Comparison of ENCODE assay signal across 12 cellular contexts in the genomic region with DNA sequence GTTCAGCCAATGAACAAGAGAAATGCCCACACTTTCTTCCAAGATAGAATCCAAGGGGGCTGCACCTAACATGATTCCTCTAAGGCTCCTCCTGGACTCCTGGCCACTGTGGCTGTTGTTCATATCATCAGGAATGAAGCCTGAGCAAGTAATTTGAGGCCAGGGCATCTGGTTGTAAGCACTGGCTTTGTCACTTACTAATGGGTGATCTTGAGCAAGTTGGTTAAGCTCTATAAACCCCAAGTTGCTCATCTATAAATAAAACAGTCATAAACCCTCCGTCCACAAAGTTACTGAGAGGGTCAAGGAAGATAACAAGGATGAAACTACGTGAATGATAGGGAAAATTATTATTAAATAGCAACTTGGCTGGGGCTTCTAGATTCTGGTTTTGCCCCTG. TPM values are rescaled to one million over a fixed set of nuclear protein-coding genes. Genes with fewer than 3 reads are reported as not detected.
DNase-seq lines count a peak whose midpoint lies in the region; ATAC-seq and TF ChIP-seq lines count a peak whose summit lies in the region.
"Had no signal": no experiment of that assay in that cellular context is flagged by ENCODE, and none has a peak within 500 bp of the region (broad histone marks: within the 10 kb centered on the region; RNA-seq: fewer than 3 reads in every experiment).

No MANE protein-coding gene starts in this region.

- TF ChIP-seq CTCF in choroid plexus epithelial cell (conservative IDR thresholded peaks at IDR 0.05; ENCODE audit: low read depth, low read length) (no peak), liver (IDR thresholded peaks at IDR 0.05; ENCODE audit: low read depth, low read length, missing input control) (no peak)

- TF ChIP-seq RAD21 in liver (IDR thresholded peaks at IDR 0.05) = no peak

- no peak overlapping the region for H3K9ac ChIP-seq in liver (ENCODE audit: low read depth in 1 of 2, low read length in 2 of 2)
- H3K9ac ChIP-seq: BLaER1 treated with 17β-estradiol and CSF1 and Interleukin-3, amounts not matched to agents 10 nM and 100 nM had no signal

- peak overlapping the region; percentile 17 to 43 for H3K27ac ChIP-seq in liver (ENCODE audit: low read depth in 1 of 2, low read length in 2 of 2)
- peak overlapping the region in 15 of 21 experiments; percentile 1 to 73 (median 48) for H3K27ac ChIP-seq in skin epidermis
- H3K27ac ChIP-seq: BLaER1 treated with 17β-estradiol and CSF1 and Interleukin-3, amounts not matched to agents 10 nM and 100 nM; HL-60; WERI-Rb-1 had no signal

- H3K36me3 ChIP-seq in liver (ENCODE audit: control insufficient read depth in 4 of 4, insufficient read depth in 3 of 4, low read depth in 1 of 4, low read length in 3 of 4) = no peaks in the 10 kb centered on the region
- H3K36me3 ChIP-seq: BLaER1 treated with 17β-estradiol and CSF1 and Interleukin-3, amounts not matched to agents 10 nM and 100 nM; WERI-Rb-1 had no signal

- DNase-seq in GM04503 (ENCODE audit: low read depth) (peak; percentile 37), choroid plexus epithelial cell (ENCODE audit: low read depth) (peak; percentile 36), ACHN (no peak), NCI-H2171 (lab: John Stamatoyannopoulos, UW) (no peak)
- no peak for DNase-seq in activated CD4-positive, alpha-beta T cell treated with anti-CD3 and anti-CD28 coated beads for 48 hours
- DNase-seq: activated T-cell treated with anti-CD3 and anti-CD28 coated beads for 4 hours, WERI-Rb-1 had no signal

- H3K4me1 ChIP-seq in liver (ENCODE audit: control insufficient read depth in 4 of 4, insufficient read depth in 4 of 4, low read length in 3 of 4) = no peaks in the 10 kb centered on the region

- no peaks in the 10 kb centered on the region for H3K27me3 ChIP-seq in liver (ENCODE audit: control insufficient read depth in 4 of 4, insufficient read depth in 4 of 4, low read length in 3 of 4)
- H3K27me3 ChIP-seq: BLaER1 treated with 17β-estradiol and CSF1 and Interleukin-3, amounts not matched to agents 10 nM and 100 nM had no signal

- in situ Hi-C loops in ACHN (cut with HindIII; ENCODE audit: low pct_ligation_motif_present, low pct_unique_long_range_greater_than_20kb, low sequenced_read_pairs) = no loop called here

- WGBS in liver = 72% methylated on average over 2 of the region's 2 CpGs

- H3K4me3 ChIP-seq in choroid plexus epithelial cell (ENCODE audit: low read depth, low read length) (no peak overlapping the region), liver (ENCODE audit: low read depth in 1 of 3, low read length in 3 of 3) (no peak overlapping the region), skin epidermis (no peak overlapping the region)
- H3K4me3 ChIP-seq: BLaER1 treated with 17β-estradiol and CSF1 and Interleukin-3, amounts not matched to agents 10 nM and 100 nM had no signal

- no peak for ATAC-seq in GM21576 (IDR thresholded peaks at IDR 0.05; ENCODE audit: unreplicated experiment)

- no peaks in the 10 kb centered on the region for H3K9me3 ChIP-seq in liver (ENCODE audit: control insufficient read depth in 4 of 4, low read length in 3 of 4)
- H3K9me3 ChIP-seq: BLaER1 treated with 17β-estradiol and CSF1 and Interleukin-3, amounts not matched to agents 10 nM and 100 nM had no signal

TF ChIP-seq in liver, 16 proteins besides CTCF, POLR2A, EP300 and RAD21:
- TF ChIP-seq, protein P1, sequence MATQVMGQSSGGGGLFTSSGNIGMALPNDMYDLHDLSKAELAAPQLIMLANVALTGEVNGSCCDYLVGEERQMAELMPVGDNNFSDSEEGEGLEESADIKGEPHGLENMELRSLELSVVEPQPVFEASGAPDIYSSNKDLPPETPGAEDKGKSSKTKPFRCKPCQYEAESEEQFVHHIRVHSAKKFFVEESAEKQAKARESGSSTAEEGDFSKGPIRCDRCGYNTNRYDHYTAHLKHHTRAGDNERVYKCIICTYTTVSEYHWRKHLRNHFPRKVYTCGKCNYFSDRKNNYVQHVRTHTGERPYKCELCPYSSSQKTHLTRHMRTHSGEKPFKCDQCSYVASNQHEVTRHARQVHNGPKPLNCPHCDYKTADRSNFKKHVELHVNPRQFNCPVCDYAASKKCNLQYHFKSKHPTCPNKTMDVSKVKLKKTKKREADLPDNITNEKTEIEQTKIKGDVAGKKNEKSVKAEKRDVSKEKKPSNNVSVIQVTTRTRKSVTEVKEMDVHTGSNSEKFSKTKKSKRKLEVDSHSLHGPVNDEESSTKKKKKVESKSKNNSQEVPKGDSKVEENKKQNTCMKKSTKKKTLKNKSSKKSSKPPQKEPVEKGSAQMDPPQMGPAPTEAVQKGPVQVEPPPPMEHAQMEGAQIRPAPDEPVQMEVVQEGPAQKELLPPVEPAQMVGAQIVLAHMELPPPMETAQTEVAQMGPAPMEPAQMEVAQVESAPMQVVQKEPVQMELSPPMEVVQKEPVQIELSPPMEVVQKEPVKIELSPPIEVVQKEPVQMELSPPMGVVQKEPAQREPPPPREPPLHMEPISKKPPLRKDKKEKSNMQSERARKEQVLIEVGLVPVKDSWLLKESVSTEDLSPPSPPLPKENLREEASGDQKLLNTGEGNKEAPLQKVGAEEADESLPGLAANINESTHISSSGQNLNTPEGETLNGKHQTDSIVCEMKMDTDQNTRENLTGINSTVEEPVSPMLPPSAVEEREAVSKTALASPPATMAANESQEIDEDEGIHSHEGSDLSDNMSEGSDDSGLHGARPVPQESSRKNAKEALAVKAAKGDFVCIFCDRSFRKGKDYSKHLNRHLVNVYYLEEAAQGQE (IDR thresholded peaks at IDR 0.05) = no peak
- no peak for TF ChIP-seq JUND (IDR thresholded peaks at IDR 0.05)
- TF ChIP-seq, protein P2, sequence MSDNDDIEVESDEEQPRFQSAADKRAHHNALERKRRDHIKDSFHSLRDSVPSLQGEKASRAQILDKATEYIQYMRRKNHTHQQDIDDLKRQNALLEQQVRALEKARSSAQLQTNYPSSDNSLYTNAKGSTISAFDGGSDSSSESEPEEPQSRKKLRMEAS (IDR thresholded peaks at IDR 0.05) = no peak

RNA-seq across cellular contexts. Expression of a gene that starts 58.3 kb away (rescaled TPM):
- total RNA-seq in liver = 10 to 100 TPM in 1 of 2 donors, under 1 TPM in 1; 0.25 to 29.6 TPM
- polyA plus RNA-seq in liver = under 1 TPM; 0.18 to 0.95 TPM

Comparison
In these comparisons a context has a peak if more than half of its experiments do, and no peak if none do; other contexts are left out.
1. DNase-seq: peak in GM04503 (single experiment) and choroid plexus epithelial cell (single experiment); none in ACHN (single experiment), activated CD4-positive, alpha-beta T cell treated with anti-CD3 and anti-CD28 coated beads for 48 hours (single experiment) and NCI-H2171 (single experiment).